In the genomic region with DNA sequence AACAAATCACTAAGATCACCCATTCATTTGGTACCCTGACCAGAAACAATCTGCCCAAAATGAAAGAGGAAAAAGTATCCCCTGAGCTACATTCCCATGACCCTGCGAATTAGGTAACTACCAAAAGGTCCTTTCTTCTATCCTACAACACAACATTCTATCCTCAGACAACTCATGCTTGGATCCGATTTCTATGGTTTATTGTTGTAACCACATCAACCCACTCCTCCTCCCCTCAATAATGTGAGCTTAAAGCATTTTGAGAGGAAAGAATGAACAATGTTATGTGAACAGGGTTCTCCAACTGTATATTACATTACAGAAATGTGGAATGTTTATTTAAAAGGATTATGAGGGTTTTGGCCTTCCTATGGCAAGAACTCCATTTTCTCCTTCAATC, we compare ENCODE assay signal across 18 cellular contexts.
"Had no signal": no experiment of that assay in that cellular context is flagged by ENCODE, and none has a peak within 500 bp of the region (broad histone marks: within the 10 kb centered on the region; RNA-seq: fewer than 3 reads in every experiment).

No MANE protein-coding gene starts in this region.

- H3K27me3 ChIP-seq: sigmoid colon, testis had no signal

- DNase-seq: activated CD4-positive, alpha-beta T cell treated with anti-CD3 and anti-CD28 coated beads for 1 hour; activated CD4-positive, alpha-beta T cell treated with anti-CD3 and anti-CD28 coated beads, Interleukin-2, amount 50 U/mL, for 48 hours; activated effector memory CD4-positive, alpha-beta T cell treated with Interleukin-2 at 50 U/mL for 16 hours; activated T-cell treated with anti-CD3 and anti-CD28 coated beads, Interleukin-2, amount 50 U/mL, for 24 hours; aorta; caudate nucleus; glutamatergic neuron; left colon; mucosa of descending colon; naive thymus-derived CD8-positive, alpha-beta T cell; nucleus accumbens; sigmoid colon; stimulated activated CD4-positive, alpha-beta T cell treated with anti-CD3 and anti-CD28 coated beads, Interleukin-12 subunit alpha, Interleukin-12 subunit beta, amount 100 ng/mL, for 4 hours; stimulated activated naive CD4-positive, alpha-beta T cell; T-helper 9 cell; testis had no signal

- H3K36me3 ChIP-seq: sigmoid colon had no signal

- H3K27ac ChIP-seq: sigmoid colon, testis had no signal

- H3K4me3 ChIP-seq: mucosa of descending colon, sigmoid colon, testis had no signal

- ATAC-seq: activated CD8-positive, alpha-beta memory T cell treated with anti-CD3 and anti-CD28 coated beads, Interleukin-2, amount 10 ng/mL, durations not matched to agents 7 days and 5 days; activated naive CD4-positive, alpha-beta T cell treated with anti-CD3 and anti-CD28 coated beads, Interleukin-2, amount 50 U/mL, for 72 hours; left colon; mucosa of descending colon; naive thymus-derived CD8-positive, alpha-beta T cell had no signal

- H3K9me3 ChIP-seq: mucosa of descending colon, sigmoid colon, testis had no signal

- H3K4me1 ChIP-seq: testis had no signal
